31 cellular contexts compared by ENCODE assay signal in genomic region chr11:79290766-79291165, GRCh38.
"Had no signal": no experiment of that assay in that cellular context is flagged by ENCODE, and none has a peak within 500 bp of the region (broad histone marks: within the 10 kb centered on the region; RNA-seq: fewer than 3 reads in every experiment).

No MANE protein-coding gene starts in this region.

- DNase-seq: activated CD4-positive, alpha-beta T cell treated with anti-CD3 and anti-CD28 coated beads for 36 hours; activated CD4-positive, alpha-beta T cell treated with anti-CD3 and anti-CD28 coated beads, Interleukin-2, amount 10 ng/mL, durations not matched to agents 7 days and 5 days; activated CD4-positive, alpha-beta T cell treated with anti-CD3 and anti-CD28 coated beads, Interleukin-2, amount 50 U/mL, for 48 hours; activated CD8-positive, alpha-beta T cell treated with anti-CD3 and anti-CD28 coated beads, Interleukin-2, amount 10 ng/mL, durations not matched to agents 7 days and 5 days; activated gamma-delta T cell; activated naive CD4-positive, alpha-beta T cell treated with anti-CD3 and anti-CD28 coated beads for 36 hours; activated T-cell treated with anti-CD3 and anti-CD28 coated beads, Interleukin-2, amount 50 U/mL, for 24 hours; adrenal gland; body of pancreas; cortex of kidney; Kasumi-1; KG1; MM.1S; MV-4-11; NCI-H1105; NCI-H1417 treated with DMSO at 0.1 percent for 48 hours; NCI-H1930; NCI-H2107; NCI-H226; NCI-H510A treated with DMSO at 0.1 percent for 48 hours; NCI-H526 treated with DMSO at 0.1 percent for 48 hours; NCI-H82; NK-92 treated with Interleukin-12 subunit alpha and Interleukin-12 subunit beta, amount 100 ng/mL, for 24 hours; PC-9; Right ventricle myocardium superior had no signal

- ATAC-seq: activated CD4-positive, alpha-beta T cell treated with anti-CD3 and anti-CD28 coated beads for 36 hours; activated CD4-positive, CD25-positive, alpha-beta regulatory T cell treated with anti-CD3 and anti-CD28 coated beads, Interleukin-2, amount 50 U/mL, for 24 hours; activated CD8-positive, alpha-beta T cell treated with anti-CD3 and anti-CD28 coated beads, Interleukin-2, amount 10 ng/mL, durations not matched to agents 7 days and 5 days; activated naive CD4-positive, alpha-beta T cell treated with anti-CD3 and anti-CD28 coated beads, Interleukin-2, amount 50 U/mL, for 72 hours; body of pancreas; WTC11 had no signal

- H3K27me3 ChIP-seq: adrenal gland, body of pancreas, breast epithelium had no signal

- H3K4me1 ChIP-seq: adrenal gland, breast epithelium had no signal

- H3K36me3 ChIP-seq: adrenal gland, breast epithelium had no signal

- H3K9me3 ChIP-seq: adrenal gland, body of pancreas, breast epithelium had no signal

- H3K27ac ChIP-seq: adrenal gland, body of pancreas, breast epithelium, PC-9, RWPE1, SK-N-MC had no signal

- H3K4me3 ChIP-seq: adrenal gland, body of pancreas, breast epithelium, PC-9, SK-N-MC had no signal
